8 cellular contexts compared by ENCODE assay signal in the genomic region with DNA sequence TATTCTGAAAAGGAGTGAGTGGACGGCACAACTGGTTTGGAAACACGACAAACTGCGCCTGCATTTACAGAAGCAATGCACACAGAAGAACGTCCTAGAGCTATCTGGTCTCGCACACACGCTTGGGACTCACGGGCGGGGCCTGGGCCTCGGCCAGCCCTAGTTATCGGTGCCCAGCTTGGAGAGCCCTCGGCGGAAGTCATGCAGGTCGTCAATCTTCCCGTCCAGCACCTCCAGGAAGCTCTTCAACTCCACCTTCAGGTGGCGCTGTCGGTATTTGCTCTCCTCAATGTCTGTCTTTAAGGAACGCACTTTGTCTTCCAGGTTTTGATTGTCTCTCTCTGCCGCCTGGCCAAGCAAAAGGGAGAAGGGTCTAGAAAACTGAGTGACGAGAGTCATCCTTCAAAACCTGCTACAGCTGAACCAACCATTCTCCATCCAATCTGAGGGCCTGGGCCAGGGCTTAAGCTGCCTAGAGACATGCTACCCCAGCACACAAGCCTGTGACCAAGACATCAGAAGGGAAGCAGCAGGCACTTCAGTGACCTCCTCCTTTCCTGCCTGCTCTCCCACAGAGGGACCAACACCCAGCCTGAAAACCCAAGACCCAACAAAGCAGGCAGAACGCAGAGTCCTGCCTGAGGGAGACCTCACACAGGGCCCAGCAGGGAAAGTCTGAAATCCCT. TPM values are rescaled to one million over a fixed set of nuclear protein-coding genes. Genes with fewer than 3 reads are reported as not detected.
DNase-seq lines count a peak whose midpoint lies in the region; TF ChIP-seq lines count a peak whose summit lies in the region.

No MANE protein-coding gene starts in this region.

- H3K4me3 ChIP-seq in H7 (ENCODE audit: insufficient read depth, low read depth, low read length) (no peak overlapping the region), esophagus squamous epithelium (peak overlapping the region in 1 of 4 donors; percentile 41), stomach (no peak overlapping the region)

- no peaks in the 10 kb centered on the region for H3K27me3 ChIP-seq in H7 (ENCODE audit: control insufficient read depth, insufficient read depth, low read length)
- no peaks in the 10 kb centered on the region for H3K27me3 ChIP-seq in esophagus squamous epithelium
- no peaks in the 10 kb centered on the region for H3K27me3 ChIP-seq in stomach

- DNase-seq in COR-L47 (lab: John Stamatoyannopoulos, UW) (peak; percentile 59), H7 (peak; percentile 91), NCI-H446 (lab: John Stamatoyannopoulos, UW) (peak; percentile 32 to 76), esophagus squamous epithelium (lab: John Stamatoyannopoulos, UW) (no peak), mucosa of gallbladder (ENCODE audit: low spot score) (peak; percentile 83), stomach (peak; percentile 79), dedifferentiated amniotic fluid mesenchymal stem cell (ENCODE audit: extremely low spot score) (no peak)
- peak; percentile 41 to 63 for DNase-seq in activated CD4-positive, alpha-beta T cell treated with anti-CD3 and anti-CD28 coated beads, Interleukin-2, amount 50 U/mL, for 48 hours

- H3K27ac ChIP-seq in esophagus squamous epithelium (peak overlapping the region in 3 of 4 donors; percentile 11 to 39 (median 24)), stomach (peak overlapping the region; percentile 5 to 66 (median 41))

- no peaks in the 10 kb centered on the region for H3K36me3 ChIP-seq in H7 (replicated peaks; ENCODE audit: control insufficient read depth, insufficient read depth, low read length)
- H3K36me3 ChIP-seq in esophagus squamous epithelium: peaks cover 0 to 15% (median 0%) of the 10 kb centered on the region in 3 donors
- peaks cover 12 to 64% (median 62%) of the 10 kb centered on the region in 4 donors for H3K36me3 ChIP-seq in stomach

- TF ChIP-seq POLR2A in esophagus squamous epithelium (IDR thresholded peaks at IDR 0.05) (no peak), stomach (IDR thresholded peaks at IDR 0.05) (no peak)

- H3K4me1 ChIP-seq in esophagus squamous epithelium (peaks cover 0 to 23% (median 7%) of the 10 kb centered on the region in 3 donors), stomach (peaks cover 10 to 20% (median 13%) of the 10 kb centered on the region in 4 donors)

- TF ChIP-seq CTCF in esophagus squamous epithelium (IDR thresholded peaks at IDR 0.05): peak; percentile 18 to 87 (median 68)
- TF ChIP-seq CTCF in stomach (IDR thresholded peaks at IDR 0.05): peak in 5 of 7 experiments; percentile 43 to 78 (median 70)

- no peak for TF ChIP-seq EP300 in stomach (IDR thresholded peaks at IDR 0.05)

- H3K9me3 ChIP-seq in esophagus squamous epithelium (no peaks in the 10 kb centered on the region), stomach (no peaks in the 10 kb centered on the region)

- WGBS in esophagus squamous epithelium, 2 donors: 11 to 22% methylated on average over 7 to 17 of the region's 20 CpGs
- WGBS in stomach, 5 donors: 8 to 16% (median 13%) methylated on average over 11 to 20 of the region's 20 CpGs

- intact Hi-C loops in esophagus squamous epithelium (cut with DNase I): loop anchor here (5.0 kb wide), 1 partner anchor 153 kb away; no protein-coding TSS in a partner anchor
- intact Hi-C loops in stomach (cut with DNase I; ENCODE audit: low total_unique reads): loop anchor here (5.0 kb wide), 1 partner anchor 153 kb away; no protein-coding TSS in a partner anchor

RNA-seq across cellular contexts. Expression of gene WHAMM, which starts 40.3 kb away (rescaled TPM):
- 1.0 and 1.9 TPM in 2 replicates for total RNA-seq in H7 (2014; rRNA removed; shearing (Covaris generic))
- 1 to 10 TPM; 5.3 to 8.8 (median 6.1) TPM for total RNA-seq in esophagus squamous epithelium
- total RNA-seq in mucosa of gallbladder: 10.0 TPM
- 10 to 100 TPM in 2 of 5 donors, 1 to 10 TPM in 3; 6.2 to 44.6 (median 9.3) TPM for total RNA-seq in stomach
- 1 to 10 TPM; 3.6 to 4.1 (median 3.8) TPM for polyA plus RNA-seq in stomach

RNA-seq across cellular contexts. Expression of gene FSD2, which starts 43.8 kb away (rescaled TPM):
- total RNA-seq in H7 (2014; rRNA removed; shearing (Covaris generic)): 0.03 TPM in 1 of 2 replicates, not detected in the other
- total RNA-seq in esophagus squamous epithelium (not detected), mucosa of gallbladder (0.09 TPM), stomach (under 1 TPM in 1 of 5 donors, not detected in 4; under 0.01 TPM)
- under 1 TPM in 1 of 3 donors, not detected in 2; 0.03 TPM for polyA plus RNA-seq in stomach

Comparison
In these comparisons a context has a peak if more than half of its experiments do, and no peak if none do; other contexts are left out.
1. DNase-seq: peak in COR-L47 (single experiment), H7 (single experiment), NCI-H446 (2 of 2), activated CD4-positive, alpha-beta T cell treated with anti-CD3 and anti-CD28 coated beads, Interleukin-2, amount 50 U/mL, for 48 hours (2 of 2), mucosa of gallbladder (single experiment) and stomach (single experiment); none in esophagus squamous epithelium (single experiment) and dedifferentiated amniotic fluid mesenchymal stem cell (single experiment).